Comparison of ENCODE assay signal across 1 cellular context in genomic region chr18:11982981-11983380, GRCh38.
TF ChIP-seq lines count a peak whose summit lies in the region.

No MANE protein-coding gene starts in this region.

TF ChIP-seq in IMR-90, 13 proteins besides CTCF, POLR2A, EP300 and RAD21 (continued from another document):
- TF ChIP-seq, protein P1, sequence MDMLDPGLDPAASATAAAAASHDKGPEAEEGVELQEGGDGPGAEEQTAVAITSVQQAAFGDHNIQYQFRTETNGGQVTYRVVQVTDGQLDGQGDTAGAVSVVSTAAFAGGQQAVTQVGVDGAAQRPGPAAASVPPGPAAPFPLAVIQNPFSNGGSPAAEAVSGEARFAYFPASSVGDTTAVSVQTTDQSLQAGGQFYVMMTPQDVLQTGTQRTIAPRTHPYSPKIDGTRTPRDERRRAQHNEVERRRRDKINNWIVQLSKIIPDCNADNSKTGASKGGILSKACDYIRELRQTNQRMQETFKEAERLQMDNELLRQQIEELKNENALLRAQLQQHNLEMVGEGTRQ (IDR thresholded peaks at IDR 0.05; ENCODE audit: low read depth, low read length): no peak
TF ChIP-seq in IMR-90: peak in this region for 1.
